In the genomic region with DNA sequence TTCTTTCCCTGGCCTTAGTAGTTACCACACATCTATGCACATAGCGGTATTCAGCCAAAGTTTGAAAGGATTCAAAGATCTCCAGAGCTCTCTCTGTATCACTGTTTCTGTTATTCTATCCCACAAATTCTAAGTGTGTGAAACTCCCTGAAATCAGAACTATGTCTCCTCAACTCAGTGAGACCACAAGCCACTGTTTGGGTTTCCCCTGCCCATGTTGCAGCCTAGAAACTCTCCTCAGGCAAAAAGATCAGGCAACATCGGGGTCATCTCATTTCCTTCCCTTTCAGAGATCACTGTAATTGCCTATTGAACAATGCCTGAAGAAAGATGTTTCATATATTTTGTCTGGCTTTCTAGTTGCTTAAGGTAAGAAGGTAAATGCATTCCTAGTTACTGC, we compare ENCODE assay signal across 1 cellular context.
TF ChIP-seq lines count a peak whose summit lies in the region.

No MANE protein-coding gene starts in this region.

TF ChIP-seq in GM12878, 131 proteins besides CTCF, POLR2A, EP300 and RAD21 (continued from another document):
- TF ChIP-seq, protein P1, sequence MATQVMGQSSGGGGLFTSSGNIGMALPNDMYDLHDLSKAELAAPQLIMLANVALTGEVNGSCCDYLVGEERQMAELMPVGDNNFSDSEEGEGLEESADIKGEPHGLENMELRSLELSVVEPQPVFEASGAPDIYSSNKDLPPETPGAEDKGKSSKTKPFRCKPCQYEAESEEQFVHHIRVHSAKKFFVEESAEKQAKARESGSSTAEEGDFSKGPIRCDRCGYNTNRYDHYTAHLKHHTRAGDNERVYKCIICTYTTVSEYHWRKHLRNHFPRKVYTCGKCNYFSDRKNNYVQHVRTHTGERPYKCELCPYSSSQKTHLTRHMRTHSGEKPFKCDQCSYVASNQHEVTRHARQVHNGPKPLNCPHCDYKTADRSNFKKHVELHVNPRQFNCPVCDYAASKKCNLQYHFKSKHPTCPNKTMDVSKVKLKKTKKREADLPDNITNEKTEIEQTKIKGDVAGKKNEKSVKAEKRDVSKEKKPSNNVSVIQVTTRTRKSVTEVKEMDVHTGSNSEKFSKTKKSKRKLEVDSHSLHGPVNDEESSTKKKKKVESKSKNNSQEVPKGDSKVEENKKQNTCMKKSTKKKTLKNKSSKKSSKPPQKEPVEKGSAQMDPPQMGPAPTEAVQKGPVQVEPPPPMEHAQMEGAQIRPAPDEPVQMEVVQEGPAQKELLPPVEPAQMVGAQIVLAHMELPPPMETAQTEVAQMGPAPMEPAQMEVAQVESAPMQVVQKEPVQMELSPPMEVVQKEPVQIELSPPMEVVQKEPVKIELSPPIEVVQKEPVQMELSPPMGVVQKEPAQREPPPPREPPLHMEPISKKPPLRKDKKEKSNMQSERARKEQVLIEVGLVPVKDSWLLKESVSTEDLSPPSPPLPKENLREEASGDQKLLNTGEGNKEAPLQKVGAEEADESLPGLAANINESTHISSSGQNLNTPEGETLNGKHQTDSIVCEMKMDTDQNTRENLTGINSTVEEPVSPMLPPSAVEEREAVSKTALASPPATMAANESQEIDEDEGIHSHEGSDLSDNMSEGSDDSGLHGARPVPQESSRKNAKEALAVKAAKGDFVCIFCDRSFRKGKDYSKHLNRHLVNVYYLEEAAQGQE (IDR thresholded peaks at IDR 0.05; ENCODE audit: low read depth, low read length) = no peak
